ENCODE assay signal across 1 cellular context in the genomic region with DNA sequence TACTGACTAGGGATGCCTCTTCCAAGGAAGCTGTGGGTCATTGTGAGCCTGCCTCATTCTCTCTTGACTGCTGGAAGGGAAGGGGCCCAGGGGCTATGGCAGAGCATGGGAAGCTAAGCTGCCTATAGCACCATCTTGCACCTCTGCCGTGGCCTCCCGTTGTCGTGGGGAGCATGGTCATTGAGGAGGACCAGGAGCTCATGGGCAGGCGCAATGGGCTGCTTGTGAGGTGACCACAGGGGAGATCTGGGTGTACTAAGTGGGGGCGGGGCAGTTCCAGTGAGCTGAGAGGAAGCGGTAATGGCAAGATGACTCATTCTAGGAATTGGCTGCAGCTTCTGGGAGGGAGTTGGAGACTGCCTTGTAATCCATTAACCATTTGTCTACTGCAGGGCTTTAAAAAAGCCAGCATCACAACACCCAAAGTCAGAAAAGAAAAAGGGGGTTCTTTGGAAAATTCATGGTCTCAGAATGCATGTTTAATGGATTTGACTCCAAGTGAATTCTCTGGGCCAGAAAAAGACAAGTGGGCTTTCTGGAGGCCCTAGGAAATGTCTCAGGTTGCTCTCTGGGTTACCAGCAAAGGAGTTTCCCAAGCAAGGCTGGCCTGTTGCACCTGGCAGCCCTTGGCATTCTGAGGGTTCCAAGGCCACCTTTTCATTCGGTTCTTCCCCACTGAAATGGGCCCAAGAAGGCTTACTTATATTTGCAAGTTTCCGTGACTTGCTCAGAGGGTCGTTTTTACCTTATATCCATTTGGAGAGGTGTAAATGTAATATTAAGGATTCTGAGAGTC.
TF ChIP-seq lines count a peak whose summit lies in the region.

No MANE protein-coding gene starts in this region.

TF ChIP-seq in SK-N-SH, 30 proteins besides CTCF, POLR2A, EP300 and RAD21 (continued from another document):
- TF ChIP-seq, protein P1, sequence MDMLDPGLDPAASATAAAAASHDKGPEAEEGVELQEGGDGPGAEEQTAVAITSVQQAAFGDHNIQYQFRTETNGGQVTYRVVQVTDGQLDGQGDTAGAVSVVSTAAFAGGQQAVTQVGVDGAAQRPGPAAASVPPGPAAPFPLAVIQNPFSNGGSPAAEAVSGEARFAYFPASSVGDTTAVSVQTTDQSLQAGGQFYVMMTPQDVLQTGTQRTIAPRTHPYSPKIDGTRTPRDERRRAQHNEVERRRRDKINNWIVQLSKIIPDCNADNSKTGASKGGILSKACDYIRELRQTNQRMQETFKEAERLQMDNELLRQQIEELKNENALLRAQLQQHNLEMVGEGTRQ (IDR thresholded peaks at IDR 0.05; ENCODE audit: borderline replicate concordance, low read depth, low read length), result no peak
- no peak for TF ChIP-seq EZH2phosphoT487 (IDR thresholded peaks at IDR 0.05; ENCODE audit: borderline replicate concordance, low read depth)
- no peak for TF ChIP-seq RFX5 (IDR thresholded peaks at IDR 0.05; ENCODE audit: low read length)
- TF ChIP-seq, protein P2, sequence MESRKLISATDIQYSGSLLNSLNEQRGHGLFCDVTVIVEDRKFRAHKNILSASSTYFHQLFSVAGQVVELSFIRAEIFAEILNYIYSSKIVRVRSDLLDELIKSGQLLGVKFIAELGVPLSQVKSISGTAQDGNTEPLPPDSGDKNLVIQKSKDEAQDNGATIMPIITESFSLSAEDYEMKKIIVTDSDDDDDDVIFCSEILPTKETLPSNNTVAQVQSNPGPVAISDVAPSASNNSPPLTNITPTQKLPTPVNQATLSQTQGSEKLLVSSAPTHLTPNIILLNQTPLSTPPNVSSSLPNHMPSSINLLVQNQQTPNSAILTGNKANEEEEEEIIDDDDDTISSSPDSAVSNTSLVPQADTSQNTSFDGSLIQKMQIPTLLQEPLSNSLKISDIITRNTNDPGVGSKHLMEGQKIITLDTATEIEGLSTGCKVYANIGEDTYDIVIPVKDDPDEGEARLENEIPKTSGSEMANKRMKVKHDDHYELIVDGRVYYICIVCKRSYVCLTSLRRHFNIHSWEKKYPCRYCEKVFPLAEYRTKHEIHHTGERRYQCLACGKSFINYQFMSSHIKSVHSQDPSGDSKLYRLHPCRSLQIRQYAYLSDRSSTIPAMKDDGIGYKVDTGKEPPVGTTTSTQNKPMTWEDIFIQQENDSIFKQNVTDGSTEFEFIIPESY (IDR thresholded peaks at IDR 0.05; ENCODE audit: borderline replicate concordance, low read depth), result peak; percentile 65; the same call in 1 of the 2 replicates
- no peak for TF ChIP-seq SMC3 (IDR thresholded peaks at IDR 0.05; ENCODE audit: low read depth, low read length)
- peak; percentile 76 for TF ChIP-seq PBX3 (IDR thresholded peaks at IDR 0.05)
- peak; percentile 29; the same call in 1 of the 2 replicates for TF ChIP-seq NRF1 (IDR thresholded peaks at IDR 0.05; ENCODE audit: low read depth, low read length)
- peak; percentile 97 for TF ChIP-seq FOSL2 (IDR thresholded peaks at IDR 0.05; ENCODE audit: borderline replicate concordance, low read depth)
- TF ChIP-seq GABPA (IDR thresholded peaks at IDR 0.05; ENCODE audit: low read depth), result no peak
- TF ChIP-seq MEF2A (IDR thresholded peaks at IDR 0.05; ENCODE audit: borderline replicate concordance, low read depth), result peak; percentile 34; the same call in 1 of the 2 replicates
- TF ChIP-seq YY1 (IDR thresholded peaks at IDR 0.05; ENCODE audit: low read depth), result no peak
- TF ChIP-seq CHD2 (IDR thresholded peaks at IDR 0.05; ENCODE audit: low read length, partially characterized antibody), result peak; percentile 67
- no peak for TF ChIP-seq GATA2 (CRISPR knock-in tag; IDR thresholded peaks at IDR 0.05)
- peak; percentile 47; the same call in 1 of the 2 replicates for TF ChIP-seq RXRA (IDR thresholded peaks at IDR 0.05; ENCODE audit: borderline replicate concordance, low read depth)
- peak; percentile 56; the same call in 1 of the 2 replicates for TF ChIP-seq POLR2AphosphoS5 (IDR thresholded peaks at IDR 0.05; ENCODE audit: low read depth, low read length)
